Comparison of ENCODE assay signal across 30 cellular contexts in the genomic region with DNA sequence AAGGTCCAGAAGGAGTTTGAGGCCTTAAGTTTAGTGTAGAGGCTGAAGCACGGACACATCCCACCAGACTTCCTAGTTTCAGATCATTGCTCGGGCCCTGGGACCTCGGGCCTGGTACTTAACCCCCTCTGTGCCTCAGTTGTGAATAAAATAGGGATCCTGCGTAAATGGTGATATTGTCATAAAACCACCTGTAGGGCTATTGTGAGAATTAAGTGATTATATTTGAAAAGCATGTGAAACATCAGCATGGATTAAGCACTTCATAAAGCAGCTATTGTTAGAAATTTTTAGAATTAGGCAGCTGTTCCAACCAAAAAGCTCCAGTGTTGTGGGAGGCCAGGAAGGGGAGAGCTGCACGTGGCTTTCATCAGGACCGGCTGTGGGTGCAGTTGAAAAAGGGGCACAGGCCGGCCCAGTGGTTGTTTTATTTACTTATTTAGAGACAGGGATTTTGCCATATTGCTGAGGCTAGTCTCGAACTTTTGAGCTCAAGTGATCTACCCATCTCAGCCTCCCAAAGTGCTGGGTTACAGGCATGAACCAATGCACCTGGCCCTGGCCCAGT. TPM values are rescaled to one million over a fixed set of nuclear protein-coding genes. Genes with fewer than 3 reads are reported as not detected.
DNase-seq lines count a peak whose midpoint lies in the region; ATAC-seq and TF ChIP-seq lines count a peak whose summit lies in the region.
"Had no signal": no experiment of that assay in that cellular context is flagged by ENCODE, and none has a peak within 500 bp of the region (broad histone marks: within the 10 kb centered on the region; RNA-seq: fewer than 3 reads in every experiment).

No MANE protein-coding gene starts in this region.

- 76 to 78% methylated on average over 8 of the region's 8 CpGs for WGBS in heart right ventricle, 2 donors

- H3K9me3 ChIP-seq in left ventricle myocardium inferior (replicated peaks), result no peaks in the 10 kb centered on the region
- no peaks in the 10 kb centered on the region for H3K9me3 ChIP-seq in heart right ventricle
- H3K9me3 ChIP-seq in tibial artery, result no peaks in the 10 kb centered on the region
- H3K9me3 ChIP-seq: A549, left lung had no signal

- H3K4me3 Mint-ChIP-seq in neural crest cell, result peak overlapping the region; percentile 62
- H3K4me3 Mint-ChIP-seq: activated naive CD8-positive, alpha-beta T cell treated with anti-CD3 and anti-CD28 coated beads, Interleukin-2, amount 10 ng/mL, durations not matched to agents 7 days and 5 days; CD4-positive, alpha-beta T cell had no signal

- H3K4me1 ChIP-seq in left ventricle myocardium inferior (peaks cover 71% of the 10 kb centered on the region), heart right ventricle (peaks cover 0 to 56% (median 32%) of the 10 kb centered on the region in 9 donors), tibial artery (peaks cover 0 to 65% (median 55%) of the 10 kb centered on the region in 4 donors)

- no peak for TF ChIP-seq CTCF in left ventricle myocardium inferior (IDR thresholded peaks at IDR 0.05; ENCODE audit: borderline replicate concordance)
- no peak for TF ChIP-seq CTCF in heart right ventricle (IDR thresholded peaks at IDR 0.05)
- no peak for TF ChIP-seq CTCF in dorsolateral prefrontal cortex (IDR thresholded peaks at IDR 0.05 in 54 of 56, conservative IDR thresholded peaks at IDR 0.05 in 2 of 56; ENCODE audit: low read depth in 1 of 56, partially characterized antibody in 56 of 56)
- TF ChIP-seq CTCF in neural crest cell (conservative IDR thresholded peaks at IDR 0.05), result no peak
- TF ChIP-seq CTCF in tibial artery (IDR thresholded peaks at IDR 0.05), result no peak

- H3K4me3 ChIP-seq in left ventricle myocardium inferior, result no peak overlapping the region
- H3K4me3 ChIP-seq in heart right ventricle, result no peak overlapping the region
- peak overlapping the region in 1 of 59 donors; percentile 6 for H3K4me3 ChIP-seq in dorsolateral prefrontal cortex
- H3K4me3 ChIP-seq in tibial artery, result no peak overlapping the region
- H3K4me3 ChIP-seq: A549, K562, left lung had no signal

- ATAC-seq in heart right ventricle (no peak), HG02852 (IDR thresholded peaks at IDR 0.05; ENCODE audit: unreplicated experiment) (no peak)
- ATAC-seq: A549; K562; left lung; Panc1; stimulated activated naive CD8-positive, alpha-beta T cell treated with anti-CD3 and anti-CD28 coated beads, Interleukin-15, Interleukin-2, amounts not matched to agents 100 U/mL and 50 U/mL, for 24 hours had no signal

- DNase-seq in left ventricle myocardium inferior (no peak), heart right ventricle (no peak), dorsolateral prefrontal cortex (no peak), neural crest cell (ENCODE audit: low read depth, low spot score) (no peak), tibial artery (no peak), SW 1271 (lab: John Stamatoyannopoulos, UW) (no peak), hepatic stellate cell (ENCODE audit: low spot score) (no peak)
- DNase-seq: activated CD4-positive, alpha-beta T cell treated with anti-CD3 and anti-CD28 coated beads for 4 hours; activated CD8-positive, alpha-beta memory T cell treated with anti-CD3 and anti-CD28 coated beads for 24 hours; activated gamma-delta T cell treated with Interleukin-2 at 50 U/mL for 16 hours; activated naive CD8-positive, alpha-beta T cell treated with anti-CD3 and anti-CD28 coated beads, Interleukin-2, amount 10 ng/mL, durations not matched to agents 7 days and 5 days; activated T-cell treated with anti-CD3 and anti-CD28 coated beads, Interleukin-2, amount 50 U/mL, for 1 hour; AML-193; CD4-positive, alpha-beta T cell; central memory CD4-positive, alpha-beta T cell; dermis blood vessel endothelial cell; left lung; mesendoderm; NCI-H1048; NCI-H2107; NCI-H748 treated with DMSO at 0.1 percent for 48 hours; SIG-M5; small intestine; stimulated activated naive CD8-positive, alpha-beta T cell treated with anti-CD3 and anti-CD28 coated beads, Interleukin-15, Interleukin-2, amounts not matched to agents 100 U/mL and 50 U/mL, for 24 hours; T-helper 9 cell; WERI-Rb-1 had no signal

- peaks cover 3% of the 10 kb centered on the region for H3K27me3 Mint-ChIP-seq in neural crest cell (ENCODE audit: low read depth)
- H3K27me3 Mint-ChIP-seq: activated naive CD8-positive, alpha-beta T cell treated with anti-CD3 and anti-CD28 coated beads, Interleukin-2, amount 10 ng/mL, durations not matched to agents 7 days and 5 days; CD4-positive, alpha-beta T cell had no signal

- H3K4me1 Mint-ChIP-seq in neural crest cell, result peaks cover 23% of the 10 kb centered on the region

- H3K27ac ChIP-seq in left ventricle myocardium inferior (replicated peaks) (peak overlapping the region; percentile 71), heart right ventricle (peak overlapping the region in 5 of 10 donors; percentile 13 to 67 (median 41)), dorsolateral prefrontal cortex (peak overlapping the region in 49 of 59 donors; percentile 20 to 94 (median 73)), tibial artery (peak overlapping the region; percentile 83 to 86)
- H3K27ac ChIP-seq: A549, left lung, WERI-Rb-1 had no signal

- peaks cover 42% of the 10 kb centered on the region for H3K36me3 ChIP-seq in left ventricle myocardium inferior
- H3K36me3 ChIP-seq in heart right ventricle, result peaks cover 0 to 45% (median 6%) of the 10 kb centered on the region in 9 donors
- peaks cover 3 to 24% (median 18%) of the 10 kb centered on the region in 3 donors for H3K36me3 ChIP-seq in tibial artery

- peaks cover 10% of the 10 kb centered on the region for H3K36me3 Mint-ChIP-seq in neural crest cell (ENCODE audit: low read depth)

- no peak overlapping the region for H3K27ac Mint-ChIP-seq in neural crest cell (ENCODE audit: unreplicated experiment)
- H3K27ac Mint-ChIP-seq: activated naive CD8-positive, alpha-beta T cell treated with anti-CD3 and anti-CD28 coated beads, Interleukin-2, amount 10 ng/mL, durations not matched to agents 7 days and 5 days; CD4-positive, alpha-beta T cell had no signal

- H3K9me3 Mint-ChIP-seq in neural crest cell, result no peaks in the 10 kb centered on the region
- H3K9me3 Mint-ChIP-seq: activated naive CD8-positive, alpha-beta T cell treated with anti-CD3 and anti-CD28 coated beads, Interleukin-2, amount 10 ng/mL, durations not matched to agents 7 days and 5 days; CD4-positive, alpha-beta T cell had no signal

- H3K27me3 ChIP-seq in left ventricle myocardium inferior (ENCODE audit: low read depth), result no peaks in the 10 kb centered on the region
- H3K27me3 ChIP-seq in heart right ventricle, result no peaks in the 10 kb centered on the region
- no peaks in the 10 kb centered on the region for H3K27me3 ChIP-seq in dorsolateral prefrontal cortex
- H3K27me3 ChIP-seq in tibial artery, result no peaks in the 10 kb centered on the region
- H3K27me3 ChIP-seq: left lung had no signal

- intact Hi-C loops in left ventricle myocardium inferior (cut with micrococcal nuclease) (no loop called here), heart right ventricle (cut with DNase I) (loop anchor here (1.0 to 10.0 kb wide), 11 partner anchors 33 to 313 kb away; partner anchors contain the start of genes PRC1 (in 2 of the 10) and VPS33B (in 1 of the 10)), dorsolateral prefrontal cortex (cut with DNase I) (loop anchor here (5.0 to 10.0 kb wide), 2 partner anchors 66 to 313 kb away; partner anchors contain the start of gene VPS33B (in 1 of the 2)), tibial artery (cut with DNase I; ENCODE audit: low total_unique reads) (loop anchor here (5.0 kb wide), 2 partner anchors 33 to 88 kb away; partner anchors contain the start of gene PRC1)

RNA-seq across cellular contexts. Expression of gene RCCD1, which starts 4.4 kb away (rescaled TPM):
- total RNA-seq in left ventricle myocardium inferior, result 10.9 TPM
- 10 to 100 TPM in 1 of 10 donors, 1 to 10 TPM in 9; 5.5 to 11.8 (median 7.6) TPM for total RNA-seq in heart right ventricle
- polyA plus RNA-seq in heart right ventricle, result 1 to 10 TPM; 6.0 to 8.3 TPM
- total RNA-seq in dorsolateral prefrontal cortex, result 10 to 100 TPM; 10.6 to 28.2 (median 18.0) TPM
- total RNA-seq in neural crest cell, result 20.6 and 20.9 TPM in 2 replicates

RNA-seq across cellular contexts. Expression of gene UNC45A, which starts 24.0 kb away (rescaled TPM):
- total RNA-seq in left ventricle myocardium inferior (21.9 TPM), heart right ventricle (10 to 100 TPM; 19.2 to 28.0 (median 24.7) TPM), dorsolateral prefrontal cortex (10 to 100 TPM; 35.1 to 68.4 (median 47.2) TPM), neural crest cell (65.4 and 73.8 TPM in 2 replicates)
- 10 to 100 TPM; 26.0 to 26.4 TPM for polyA plus RNA-seq in heart right ventricle

RNA-seq across cellular contexts. Expression of gene HDDC3, which starts 26.8 kb away (rescaled TPM):
- total RNA-seq in left ventricle myocardium inferior (12.7 TPM), heart right ventricle (10 to 100 TPM; 10.7 to 18.2 (median 14.6) TPM), dorsolateral prefrontal cortex (10 to 100 TPM in 119 of 120 experiments, 1 to 10 TPM in 1; 8.6 to 40.8 (median 20.2) TPM), neural crest cell (15.7 and 16.7 TPM in 2 replicates)
- polyA plus RNA-seq in heart right ventricle, result 10 to 100 TPM; 15.3 to 18.0 TPM

RNA-seq across cellular contexts. Expression of gene PRC1, which starts 35.2 kb away (rescaled TPM):
- total RNA-seq in left ventricle myocardium inferior, result 3.4 TPM
- total RNA-seq in heart right ventricle, result 10 to 100 TPM in 1 of 10 donors, 1 to 10 TPM in 9; 2.1 to 16.2 (median 4.4) TPM
- 1 to 10 TPM; 4.6 to 4.8 TPM for polyA plus RNA-seq in heart right ventricle
- total RNA-seq in dorsolateral prefrontal cortex, result 10 to 100 TPM in 94 of 120 experiments, 1 to 10 TPM in 26; 6.7 to 23.2 (median 13.5) TPM
- total RNA-seq in neural crest cell, result 160 and 161 TPM in 2 replicates

RNA-seq across cellular contexts. Expression of gene MAN2A2, which starts 56.0 kb away (rescaled TPM):
- total RNA-seq in left ventricle myocardium inferior (95.4 TPM), heart right ventricle (100 to 1,000 TPM in 4 of 10 donors, 10 to 100 TPM in 6; 78.3 to 157 (median 98.1) TPM), dorsolateral prefrontal cortex (100 to 1,000 TPM; 152 to 468 (median 226) TPM), neural crest cell (78.0 and 81.6 TPM in 2 replicates)
- polyA plus RNA-seq in heart right ventricle, result 10 to 100 TPM; 24.8 to 84.5 TPM
